Comparison of ENCODE assay signal across 10 cellular contexts in the genomic region with DNA sequence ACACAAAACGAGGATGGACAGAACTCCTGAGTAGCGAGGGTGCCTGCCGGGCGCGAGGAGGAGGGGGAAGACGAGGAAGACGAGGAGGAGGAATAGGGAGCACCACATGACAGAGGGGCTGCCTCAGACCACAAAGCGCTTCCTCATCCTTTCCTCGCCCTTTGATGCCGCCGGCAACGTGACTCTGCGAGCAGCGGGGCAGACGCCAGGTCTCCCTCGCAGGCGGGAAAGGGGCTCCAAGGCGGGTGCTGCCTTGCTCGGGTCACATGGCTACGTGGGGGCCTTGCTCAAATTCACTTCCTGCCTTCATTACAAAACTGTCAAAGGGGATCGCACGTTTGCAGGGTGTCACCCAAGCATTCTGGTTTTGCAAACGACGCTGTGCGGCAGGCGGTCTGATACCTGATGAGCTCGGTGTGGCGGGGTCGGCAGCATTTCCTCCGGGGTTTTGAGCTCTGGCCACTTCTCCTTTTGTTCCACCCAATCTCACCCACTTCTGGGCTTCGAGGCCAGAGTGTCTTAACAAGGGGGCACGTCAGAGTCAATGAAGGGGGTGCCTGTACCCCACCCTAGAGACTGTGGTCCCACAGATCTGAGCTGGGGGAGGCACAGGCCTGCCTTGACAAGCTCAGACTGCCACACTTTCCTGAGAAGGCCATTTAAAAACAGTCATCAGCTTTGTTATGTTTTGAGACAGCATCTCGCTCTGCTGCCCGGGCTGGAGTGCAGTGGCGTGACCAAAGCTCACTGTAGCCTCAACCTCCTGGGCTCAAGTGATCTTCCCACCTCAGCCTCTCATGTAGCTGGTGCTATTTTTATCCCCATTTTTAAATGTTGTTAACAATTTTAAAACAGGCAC. TPM values are rescaled to one million over a fixed set of nuclear protein-coding genes. Genes with fewer than 3 reads are reported as not detected.
DNase-seq lines count a peak whose midpoint lies in the region; ATAC-seq, FAIRE-seq and TF ChIP-seq lines count a peak whose summit lies in the region.
"Had no signal": no experiment of that assay in that cellular context is flagged by ENCODE, and none has a peak within 500 bp of the region (broad histone marks: within the 10 kb centered on the region; RNA-seq: fewer than 3 reads in every experiment).

No MANE protein-coding gene starts in this region.

- CTCF ChIA-PET in CD4-positive, alpha-beta T cell (lab: Charles Lee): interaction anchor here (2.1 kb wide), 1 partner anchor 31 kb away, joined by 9 read pairs; no protein-coding TSS in a partner anchor
- CTCF ChIA-PET in T-cell (lab: Charles Lee): interaction anchor here in 1 of 2 donors (0.6 to 1.0 kb wide), 3 partner anchors 20 to 121 kb away, joined by 3 to 6 read pairs (median 4); a partner anchor contains a TSS
- CTCF ChIA-PET in K562 (lab: Yijun Ruan, JAX; ENCODE audit: low intra/inter-chr PET ratio): no interaction called here

- H4K20me1 ChIP-seq in K562 (replicated peaks; ENCODE audit: control insufficient read depth, insufficient read depth, low read length) (no peaks in the 10 kb centered on the region), Karpas-422 (ENCODE audit: insufficient read depth, low read depth, low read length) (no peaks in the 10 kb centered on the region)

- no peaks in the 10 kb centered on the region for H3K9me3 Mint-ChIP-seq in CD4-positive, alpha-beta T cell
- no peaks in the 10 kb centered on the region for H3K9me3 Mint-ChIP-seq in T-cell
- no peaks in the 10 kb centered on the region for H3K9me3 Mint-ChIP-seq in stimulated activated naive B cell treated with anti-CD40 and anti-IgM and Interleukin-4, amounts not matched to agents 10 μg/mL and 1 μg/mL and 100 μg/mL, for 72 hours

- no peaks in the 10 kb centered on the region for H3K9me1 ChIP-seq in K562 (ENCODE audit: control insufficient read depth, insufficient read depth, low read length)

- peak overlapping the region in 1 of 2 experiments; percentile 20; a peak in 1 of 4 replicates for H3K9ac ChIP-seq in K562 (ENCODE audit: insufficient read depth in 1 of 2, low read depth in 2 of 2, low read length in 2 of 2)
- no peak overlapping the region for H3K9ac ChIP-seq in Karpas-422 (ENCODE audit: low read length)

- TF ChIP-seq RAD21 in K562 (CRISPR knock-in tag; conservative IDR thresholded peaks at IDR 0.05 in 1 of 2, IDR thresholded peaks at IDR 0.05 in 1 of 2): no peak

- H3K79me2 ChIP-seq in K562 (ENCODE audit: control insufficient read depth, insufficient read depth, low read length) (no peaks in the 10 kb centered on the region), Karpas-422 (ENCODE audit: low read length) (peaks cover 3% of the 10 kb centered on the region; the same call in 1 of the 2 replicates)

- no peak for TF ChIP-seq POLR2A in K562 (conservative IDR thresholded peaks at IDR 0.05)

- peaks cover 46% of the 10 kb centered on the region for H3K4me1 Mint-ChIP-seq in CD4-positive, alpha-beta T cell (ENCODE audit: low read depth)
- peaks cover 55 to 79% (median 67%) of the 10 kb centered on the region in 3 donors for H3K4me1 Mint-ChIP-seq in T-cell
- peaks cover 52 to 77% of the 10 kb centered on the region in 2 donors for H3K4me1 Mint-ChIP-seq in stimulated activated naive B cell treated with anti-CD40 and anti-IgM and Interleukin-4, amounts not matched to agents 10 μg/mL and 1 μg/mL and 100 μg/mL, for 72 hours

- peaks cover 46% of the 10 kb centered on the region for H3K36me3 Mint-ChIP-seq in CD4-positive, alpha-beta T cell (ENCODE audit: low read depth)
- peaks cover 19% of the 10 kb centered on the region for H3K36me3 Mint-ChIP-seq in T-cell
- peaks cover 52 to 77% of the 10 kb centered on the region in 2 donors for H3K36me3 Mint-ChIP-seq in stimulated activated naive B cell treated with anti-CD40 and anti-IgM and Interleukin-4, amounts not matched to agents 10 μg/mL and 1 μg/mL and 100 μg/mL, for 72 hours

- no peak for TF ChIP-seq CTCF in CD4-positive, alpha-beta T cell (IDR thresholded peaks at IDR 0.05)
- no peak for TF ChIP-seq CTCF in K562 (IDR thresholded peaks at IDR 0.05 in 2 of 3, conservative IDR thresholded peaks at IDR 0.05 in 1 of 3; ENCODE audit: insufficient read depth in 2 of 3, low read depth in 1 of 3, low read length in 3 of 3)

- H3K27ac ChIP-seq in CD4-positive, alpha-beta T cell (ENCODE audit: low read depth, low read length): peak overlapping the region; percentile 53
- H3K27ac ChIP-seq in K562 (ENCODE audit: extremely low read depth, low read depth, low read length): no peak overlapping the region
- no peak overlapping the region for H3K27ac ChIP-seq in Karpas-422 (ENCODE audit: low read length)

- TSS peak; percentile 26 for BruUV-seq in K562 (replicated peaks; lab: Mats Ljungman, UMichigan)

- H3K4me2 ChIP-seq in K562 (ENCODE audit: insufficient read depth, low read length) (no peak overlapping the region), Karpas-422 (ENCODE audit: low read depth, low read length, poor library complexity, severe bottlenecking) (no peak overlapping the region)

- in situ Hi-C loops in K562 (cut with MboI): no loop called here

- H3K4me3 ChIP-seq in K562 (no peak overlapping the region), Karpas-422 (ENCODE audit: low read length) (no peak overlapping the region)

- H2AFZ ChIP-seq in K562 (ENCODE audit: low read depth, low read length) (no peak overlapping the region), Karpas-422 (ENCODE audit: low read length) (no peak overlapping the region)

- no peaks in the 10 kb centered on the region for H3K9me2 ChIP-seq in Karpas-422 (replicated peaks; ENCODE audit: insufficient read depth, low read length)

- H3K27ac Mint-ChIP-seq in CD4-positive, alpha-beta T cell: peak overlapping the region; percentile 96
- peak overlapping the region; percentile 93 for H3K27ac Mint-ChIP-seq in T-cell
- peak overlapping the region; percentile 100 for H3K27ac Mint-ChIP-seq in stimulated activated naive B cell treated with anti-CD40 and anti-IgM and Interleukin-4, amounts not matched to agents 10 μg/mL and 1 μg/mL and 100 μg/mL, for 72 hours

- 96% methylated on average over 21 of the region's 35 CpGs for WGBS in K562 (ENCODE audit: insufficient coverage, low coverage, missing lambda C conversion rate)

- H3K36me3 ChIP-seq in K562 (ENCODE audit: control insufficient read depth, insufficient read depth, low read length) (peaks cover 78% of the 10 kb centered on the region; the same call in 2 of the 3 replicates), Karpas-422 (ENCODE audit: insufficient read depth, low read length) (peaks cover 21% of the 10 kb centered on the region; the same call in 1 of the 2 replicates)

- no peak for TF ChIP-seq EP300 in K562 (IDR thresholded peaks at IDR 0.05; ENCODE audit: low read length)

- POLR2A ChIA-PET in CD4-positive, alpha-beta T cell (lab: Charles Lee): interaction anchor here (0.9 to 1.8 kb wide), 6 partner anchors 11 to 124 kb away, joined by 3 to 16 read pairs (median 4); a partner anchor contains a TSS
- POLR2A ChIA-PET in T-cell (lab: Charles Lee) (interaction anchor here (0.5 to 1.2 kb wide), 5 partner anchors 20 to 293 kb away, joined by 3 to 7 read pairs (median 3); a partner anchor contains a TSS), K562 (lab: Yijun Ruan, JAX) (interaction anchor here (0.9 to 2.0 kb wide), 2 partner anchors 8 to 10 kb away, joined by 3 to 8 read pairs; no protein-coding TSS in a partner anchor)

- no peak for FAIRE-seq in K562 (lab: Jason Lieb, UNC)

- no peaks in the 10 kb centered on the region for H3K27me3 Mint-ChIP-seq in CD4-positive, alpha-beta T cell
- no peaks in the 10 kb centered on the region for H3K27me3 Mint-ChIP-seq in T-cell
- H3K27me3 Mint-ChIP-seq in stimulated activated naive B cell treated with anti-CD40 and anti-IgM and Interleukin-4, amounts not matched to agents 10 μg/mL and 1 μg/mL and 100 μg/mL, for 72 hours: no peaks in the 10 kb centered on the region

- H3K9me3 ChIP-seq in CD4-positive, alpha-beta T cell (ENCODE audit: control insufficient read depth, low read length): no peaks in the 10 kb centered on the region
- no peaks in the 10 kb centered on the region for H3K9me3 ChIP-seq in K562 (replicated peaks; ENCODE audit: control insufficient read depth, insufficient read depth, low read depth, low read length)
- no peaks in the 10 kb centered on the region for H3K9me3 ChIP-seq in Karpas-422 (ENCODE audit: low read length)

- DNase-seq in CD4-positive, alpha-beta T cell: peak; percentile 39 to 79 (median 68)
- DNase-seq in T-cell (peak; percentile 59 to 88 (median 79)), K562 (ENCODE audit: extremely low read depth in 1 of 4, low spot score in 3 of 4) (no peak), NCI-H345 (lab: John Stamatoyannopoulos, UW) (no peak), Karpas-422 (no peak), amniotic stem cell (lab: John Stamatoyannopoulos, UW) (no peak)
- DNase-seq in stimulated activated naive B cell treated with anti-CD40 and anti-IgM and Interleukin-4, amounts not matched to agents 10 μg/mL and 1 μg/mL and 100 μg/mL, for 72 hours: peak; percentile 89

- intact Hi-C loops in CD4-positive, alpha-beta T cell (cut with DNase I, micrococcal nuclease): loop anchor here in 1 of 2 experiments (10.0 kb wide), 1 partner anchor 124 kb away; a partner anchor contains a TSS
- intact Hi-C loops in K562 (cut with micrococcal nuclease): no loop called here

- no peaks in the 10 kb centered on the region for H3K27me3 ChIP-seq in CD4-positive, alpha-beta T cell (ENCODE audit: control insufficient read depth, insufficient read depth, low read length)
- H3K27me3 ChIP-seq in K562 (ENCODE audit: control insufficient read depth in 2 of 2, insufficient read depth in 2 of 2, low read length in 2 of 2): no peaks in the 10 kb centered on the region
- no peaks in the 10 kb centered on the region for H3K27me3 ChIP-seq in Karpas-422 (ENCODE audit: low read length)

- peak overlapping the region; percentile 68 for H3K4me3 Mint-ChIP-seq in CD4-positive, alpha-beta T cell
- H3K4me3 Mint-ChIP-seq in T-cell: peak overlapping the region; percentile 39 to 71 (median 54)
- H3K4me3 Mint-ChIP-seq in stimulated activated naive B cell treated with anti-CD40 and anti-IgM and Interleukin-4, amounts not matched to agents 10 μg/mL and 1 μg/mL and 100 μg/mL, for 72 hours: peak overlapping the region; percentile 64 to 78

- ATAC-seq in CD4-positive, alpha-beta T cell (ENCODE audit: poor library complexity): peak; percentile 59
- ATAC-seq in GM21786 (IDR thresholded peaks at IDR 0.05; ENCODE audit: unreplicated experiment) (peak; percentile 69), T-cell (replicated peaks in 1 of 4) (peak; percentile 62 to 68 (median 67)), K562 (no peak)
- peak; percentile 89 to 91 for ATAC-seq in stimulated activated naive B cell treated with anti-CD40 and anti-IgM and Interleukin-4, amounts not matched to agents 10 μg/mL and 1 μg/mL and 100 μg/mL, for 72 hours (replicated peaks)

- H3K4me1 ChIP-seq in K562 (replicated peaks in 1 of 2; ENCODE audit: control insufficient read depth in 2 of 2, insufficient read depth in 2 of 2, low read length in 2 of 2): peaks cover 0 to 7% of the 10 kb centered on the region in 2 experiments; a peak in 1 of 5 replicates
- H3K4me1 ChIP-seq in Karpas-422 (ENCODE audit: low read length): no peaks in the 10 kb centered on the region

RNA-seq across cellular contexts. Expression of a gene that starts 14.9 kb away (rescaled TPM):
- total RNA-seq in CD4-positive, alpha-beta T cell: 10 to 100 TPM; 72.7 to 77.6 TPM
- total RNA-seq in T-cell: 100 to 1,000 TPM; 101 to 152 (median 141) TPM
- total RNA-seq in K562 (2011; cell fraction: chromatin; rRNA removed; ENCODE audit: low replicate concordance): 38.8 and 113 TPM in 2 replicates
- total RNA-seq in K562 (2011; cell fraction: nucleolus; rRNA removed): 81.4 and 92.0 TPM in 2 replicates
- 58.5 and 81.8 TPM in 2 replicates for total RNA-seq in K562 (2011; cell fraction: nucleoplasm; rRNA removed)
- total RNA-seq in K562 (2014; rRNA removed): 140 and 200 TPM in 2 replicates
- 58.3 and 60.9 TPM in 2 replicates for total RNA-seq in K562 (2014; rRNA removed; fragmentation: Illumina TruSeq; extraction: Trizol)
- 72.6 and 78.0 TPM in 2 replicates for total RNA-seq in K562 (2015; rRNA removed; fragmentation: Illumina TruSeq; extraction: Trizol)
- total RNA-seq in K562 (2021): 150 and 151 TPM in 2 replicates
- 40.4 and 41.5 TPM in 2 replicates for polyA plus RNA-seq in K562 (2011; rRNA removed)
- polyA plus RNA-seq in K562 (2011; cell fraction: cytosol; rRNA removed): 60.4 and 128 TPM in 2 replicates
- 70.1 and 145 TPM in 2 replicates for polyA plus RNA-seq in K562 (2011; cell fraction: nucleus; rRNA removed)
- 110 and 220 TPM in 2 replicates for polyA plus RNA-seq in K562 (2012)
- polyA plus RNA-seq in K562 (2014; fragmentation: Illumina TruSeq; extraction: Trizol): 41.1 and 84.5 TPM in 2 replicates
- 1 to 10 TPM; 1.0 to 5.0 TPM for polyA plus RNA-seq in K562 (2014; fragmentation: Nextera tagmentation; extraction: Ambion mirVana)
- polyA plus RNA-seq in K562 (2014; rRNA removed): 90.7 and 97.4 TPM in 2 replicates
- 14.2 and 24.8 TPM in 2 replicates for polyA minus RNA-seq in K562 (2011; rRNA and poly(A)+ RNA removed)
- polyA minus RNA-seq in K562 (2011; cell fraction: cytosol; rRNA and poly(A)+ RNA removed): 63.5 and 95.7 TPM in 2 replicates
- polyA minus RNA-seq in K562 (2011; cell fraction: nucleus; rRNA and poly(A)+ RNA removed): 31.5 and 34.3 TPM in 2 replicates
- total RNA-seq in Karpas-422 (2014; rRNA removed; shearing (Covaris generic); ENCODE audit: low replicate concordance): 106 and 270 TPM in 2 replicates

RNA-seq across cellular contexts. Expression of a gene that starts 42.3 kb away (rescaled TPM):
- total RNA-seq in CD4-positive, alpha-beta T cell: 10 to 100 TPM; 44.2 to 47.2 TPM
- total RNA-seq in T-cell (10 to 100 TPM; 43.6 to 85.7 (median 81.8) TPM), K562 (2014; rRNA removed) (10.2 and 13.8 TPM in 2 replicates), K562 (2014; rRNA removed; fragmentation: Illumina TruSeq; extraction: Trizol) (1.6 and 1.8 TPM in 2 replicates), K562 (2015; rRNA removed; fragmentation: Illumina TruSeq; extraction: Trizol) (4.6 and 4.8 TPM in 2 replicates), K562 (2021) (32.7 and 34.0 TPM in 2 replicates)
- 5.4 and 20.2 TPM in 2 replicates for total RNA-seq in K562 (2011; cell fraction: chromatin; rRNA removed; ENCODE audit: low replicate concordance)
- 10.5 and 12.0 TPM in 2 replicates for total RNA-seq in K562 (2011; cell fraction: nucleolus; rRNA removed)
- total RNA-seq in K562 (2011; cell fraction: nucleoplasm; rRNA removed): 5.3 and 7.3 TPM in 2 replicates
- polyA plus RNA-seq in K562 (2011; rRNA removed) (2.0 and 2.4 TPM in 2 replicates), K562 (2014; fragmentation: Illumina TruSeq; extraction: Trizol) (6.3 and 8.3 TPM in 2 replicates), K562 (2014; fragmentation: Nextera tagmentation; extraction: Ambion mirVana) (under 1 TPM; 0.11 to 0.27 TPM), K562 (2014; rRNA removed) (10.8 and 11.6 TPM in 2 replicates)
- 2.8 and 11.2 TPM in 2 replicates for polyA plus RNA-seq in K562 (2011; cell fraction: cytosol; rRNA removed)
- 7.4 and 18.4 TPM in 2 replicates for polyA plus RNA-seq in K562 (2011; cell fraction: nucleus; rRNA removed)
- polyA plus RNA-seq in K562 (2012): 8.9 and 10.8 TPM in 2 replicates
- polyA minus RNA-seq in K562 (2011; rRNA and poly(A)+ RNA removed): 1.3 and 1.7 TPM in 2 replicates
- polyA minus RNA-seq in K562 (2011; cell fraction: cytosol; rRNA and poly(A)+ RNA removed): 14.2 and 20.6 TPM in 2 replicates
- polyA minus RNA-seq in K562 (2011; cell fraction: nucleus; rRNA and poly(A)+ RNA removed): 5.4 and 5.8 TPM in 2 replicates
- 7.2 and 29.3 TPM in 2 replicates for total RNA-seq in Karpas-422 (2014; rRNA removed; shearing (Covaris generic); ENCODE audit: low replicate concordance)

RNA-seq across cellular contexts. Expression of a gene that starts 44.4 kb away (rescaled TPM):
- under 1 TPM in 1 of 2 experiments, not detected in 1; 0.08 TPM for total RNA-seq in CD4-positive, alpha-beta T cell
- total RNA-seq in T-cell (under 1 TPM in 1 of 5 donors, not detected in 4; 0.16 TPM), K562 (2014; rRNA removed) (not detected in 2 replicates), K562 (2014; rRNA removed; fragmentation: Illumina TruSeq; extraction: Trizol) (not detected in 2 replicates), K562 (2015; rRNA removed; fragmentation: Illumina TruSeq; extraction: Trizol) (0.11 TPM in 1 of 2 replicates, not detected in the other), K562 (2021) (0.07 TPM in 1 of 2 replicates, not detected in the other)
- not detected in 2 replicates for total RNA-seq in K562 (2011; cell fraction: chromatin; rRNA removed; ENCODE audit: low replicate concordance)
- total RNA-seq in K562 (2011; cell fraction: nucleolus; rRNA removed): not detected in 2 replicates
- not detected in 2 replicates for total RNA-seq in K562 (2011; cell fraction: nucleoplasm; rRNA removed)
- polyA plus RNA-seq in K562 (2011; rRNA removed) (0.03 TPM in 1 of 2 replicates, not detected in the other), K562 (2014; fragmentation: Illumina TruSeq; extraction: Trizol) (0.06 TPM in 1 of 2 replicates, not detected in the other), K562 (2014; fragmentation: Nextera tagmentation; extraction: Ambion mirVana) (not detected), K562 (2014; rRNA removed) (0.38 TPM in 1 of 2 replicates, not detected in the other)
- polyA plus RNA-seq in K562 (2011; cell fraction: cytosol; rRNA removed): not detected in 2 replicates
- polyA plus RNA-seq in K562 (2011; cell fraction: nucleus; rRNA removed): not detected in 2 replicates
- 0.08 and 0.17 TPM in 2 replicates for polyA plus RNA-seq in K562 (2012)
- not detected in 2 replicates for polyA minus RNA-seq in K562 (2011; rRNA and poly(A)+ RNA removed)
- polyA minus RNA-seq in K562 (2011; cell fraction: cytosol; rRNA and poly(A)+ RNA removed): not detected in 2 replicates
- not detected in 2 replicates for polyA minus RNA-seq in K562 (2011; cell fraction: nucleus; rRNA and poly(A)+ RNA removed)
- not detected in 2 replicates for total RNA-seq in Karpas-422 (2014; rRNA removed; shearing (Covaris generic); ENCODE audit: low replicate concordance)
- total RNA-seq: kidney epithelial cell had no signal
- polyA plus RNA-seq: BJ had no signal

Comparison
In these comparisons a context has a peak if more than half of its experiments do, and no peak if none do; other contexts are left out.
1. DNase-seq: peak in CD4-positive, alpha-beta T cell (10 of 10), T-cell (34 of 34) and stimulated activated naive B cell treated with anti-CD40 and anti-IgM and Interleukin-4, amounts not matched to agents 10 μg/mL and 1 μg/mL and 100 μg/mL, for 72 hours (single experiment); none in K562 (0 of 4), NCI-H345 (single experiment), Karpas-422 (single experiment) and amniotic stem cell (single experiment).
2. Peak in every context shown above with its lines, with median percentiles within 50 percentile points of each other: H3K27ac Mint-ChIP-seq and H3K4me3 Mint-ChIP-seq.